ENCODE assay signal across 1 cellular context in genomic region chr11:2576536-2576935, GRCh38.
TF ChIP-seq lines count a peak whose summit lies in the region.

No MANE protein-coding gene starts in this region.

TF ChIP-seq in HepG2, 621 proteins besides CTCF, POLR2A, EP300 and RAD21:
- TF ChIP-seq ZNF33A (CRISPR knock-in tag; IDR thresholded peaks at IDR 0.05; ENCODE audit: borderline replicate concordance) (no peak), ZNF672 (CRISPR knock-in tag; IDR thresholded peaks at IDR 0.05) (no peak), ZNF282 (IDR thresholded peaks at IDR 0.05; ENCODE audit: partially characterized antibody) (no peak), NR2F6 (IDR thresholded peaks at IDR 0.05) (no peak), NR2F6 (CRISPR knock-in tag; IDR thresholded peaks at IDR 0.05) (no peak), ZZZ3 (CRISPR knock-in tag; IDR thresholded peaks at IDR 0.05; ENCODE audit: borderline replicate concordance) (no peak), E2F1 (CRISPR knock-in tag; IDR thresholded peaks at IDR 0.05) (no peak)
